Comparison of ENCODE assay signal across 9 cellular contexts in the genomic region with DNA sequence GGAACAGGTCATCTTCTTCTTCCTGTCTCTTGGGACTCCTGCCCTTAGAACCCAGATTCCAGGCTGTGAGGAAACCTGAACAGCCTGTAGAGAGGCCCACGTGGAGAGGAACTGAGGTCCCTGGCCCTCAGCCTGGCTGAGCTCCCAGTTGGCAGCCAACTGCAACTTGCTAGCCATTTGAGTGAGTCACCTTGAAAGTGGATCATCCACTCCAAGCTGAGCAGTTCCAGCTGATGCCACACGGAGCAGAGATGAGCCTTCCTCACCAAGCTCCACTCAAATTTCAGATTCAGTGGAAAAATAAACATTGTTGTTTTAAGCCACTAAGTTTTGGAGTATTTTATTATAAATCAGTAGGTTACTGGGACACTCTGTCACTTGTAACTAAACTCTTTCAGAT.
DNase-seq lines count a peak whose midpoint lies in the region; ATAC-seq and TF ChIP-seq lines count a peak whose summit lies in the region.
"Had no signal": no experiment of that assay in that cellular context is flagged by ENCODE, and none has a peak within 500 bp of the region (broad histone marks: within the 10 kb centered on the region; RNA-seq: fewer than 3 reads in every experiment).

No MANE protein-coding gene starts in this region.

- DNase-seq in DND-41 = no peak
- DNase-seq in NB4 (ENCODE audit: low read depth) = peak; percentile 22
- peak; percentile 77 to 78 for DNase-seq in breast epithelium (ENCODE audit: low spot score in 2 of 2)
- DNase-seq in lower leg skin (ENCODE audit: low spot score in 2 of 2) = peak; percentile 31 to 90
- DNase-seq in activated T-cell treated with anti-CD3 and anti-CD28 coated beads, Interleukin-2, amount 50 U/mL, for 1 hour = no peak
- DNase-seq in foreskin melanocyte = no peak
- DNase-seq in stimulated activated CD4-positive, alpha-beta T cell treated with anti-CD3 and anti-CD28 coated beads, Interleukin-2, amount 100 ng/mL, for 48 hours = no peak

- H3K9me3 ChIP-seq in DND-41 (ENCODE audit: insufficient read depth, low read length, severe bottlenecking) (no peaks in the 10 kb centered on the region), breast epithelium (peaks cover 0 to 6% of the 10 kb centered on the region in 2 donors)

- H3K27ac ChIP-seq in DND-41 (ENCODE audit: low read length) = no peak overlapping the region
- H3K27ac ChIP-seq in breast epithelium = no peak overlapping the region
- H3K27ac ChIP-seq: HL-60 had no signal

- H3K9ac ChIP-seq in DND-41 (ENCODE audit: low read depth, low read length) = no peak overlapping the region

- H2AFZ ChIP-seq in DND-41 (ENCODE audit: low read depth, low read length) = no peak overlapping the region

- H3K4me1 ChIP-seq in DND-41 (ENCODE audit: insufficient read depth, low read length) = no peaks in the 10 kb centered on the region
- H3K4me1 ChIP-seq in breast epithelium = no peaks in the 10 kb centered on the region

- WGBS in lower leg skin, 2 donors = 4 to 9% methylated on average over 2 of the region's 2 CpGs

- ATAC-seq in DND-41 (ENCODE audit: insufficient read depth, low read depth) = no peak
- ATAC-seq in HG03439 (IDR thresholded peaks at IDR 0.05; ENCODE audit: unreplicated experiment) = no peak

- no peaks in the 10 kb centered on the region for H4K20me1 ChIP-seq in DND-41 (ENCODE audit: insufficient read depth, low read length)

- TF ChIP-seq POLR2A in NB4 (IDR thresholded peaks at IDR 0.05; ENCODE audit: extremely low read depth, insufficient read length) (no peak), breast epithelium (IDR thresholded peaks at IDR 0.05) (no peak), lower leg skin (IDR thresholded peaks at IDR 0.05) (no peak)

- H3K4me3 ChIP-seq in DND-41 (ENCODE audit: low read depth in 1 of 2, low read length in 2 of 2) (no peak overlapping the region), NB4 (ENCODE audit: low read depth, low read length) (no peak overlapping the region), breast epithelium (no peak overlapping the region), lower leg skin (ENCODE audit: low read depth, poor library complexity, severe bottlenecking) (no peak overlapping the region)

- no peaks in the 10 kb centered on the region for H3K79me2 ChIP-seq in DND-41 (ENCODE audit: insufficient read depth, low read length)

- H3K4me2 ChIP-seq in DND-41 (ENCODE audit: insufficient read depth, low read length) = no peak overlapping the region

- no peaks in the 10 kb centered on the region for H3K36me3 ChIP-seq in DND-41 (ENCODE audit: insufficient read depth, low read length)
- H3K36me3 ChIP-seq in breast epithelium = no peaks in the 10 kb centered on the region

- intact Hi-C loops in breast epithelium (cut with DNase I; ENCODE audit: low total_unique reads) = no loop called here
- intact Hi-C loops in lower leg skin (cut with DNase I; ENCODE audit: low total_unique reads) = no loop called here

- no peaks in the 10 kb centered on the region for H3K27me3 ChIP-seq in DND-41 (ENCODE audit: insufficient read depth, low read length, poor library complexity)
- H3K27me3 ChIP-seq in breast epithelium = peaks cover 0 to 35% of the 10 kb centered on the region in 2 donors

- TF ChIP-seq CTCF in DND-41 (IDR thresholded peaks at IDR 0.05; ENCODE audit: borderline replicate concordance, extremely low read depth, low read length, poor library complexity, severe bottlenecking) (peak; percentile 37), NB4 (IDR thresholded peaks at IDR 0.05; ENCODE audit: low read depth, low read length) (peak; percentile 20), breast epithelium (IDR thresholded peaks at IDR 0.05) (peak; percentile 25 to 65 (median 55)), lower leg skin (IDR thresholded peaks at IDR 0.05) (no peak)

Comparison
In these comparisons a context has a peak if more than half of its experiments do, and no peak if none do; other contexts are left out.
1. DNase-seq: peak in NB4 (single experiment), breast epithelium (2 of 2) and lower leg skin (2 of 2); none in DND-41 (single experiment), activated T-cell treated with anti-CD3 and anti-CD28 coated beads, Interleukin-2, amount 50 U/mL, for 1 hour (single experiment), foreskin melanocyte (single experiment) and stimulated activated CD4-positive, alpha-beta T cell treated with anti-CD3 and anti-CD28 coated beads, Interleukin-2, amount 100 ng/mL, for 48 hours (0 of 2).
2. CTCF ChIP-seq: peak in DND-41 (single experiment), NB4 (single experiment) and breast epithelium (3 of 3); none in lower leg skin (0 of 3).